Comparison of ENCODE assay signal across 18 cellular contexts in the genomic region with DNA sequence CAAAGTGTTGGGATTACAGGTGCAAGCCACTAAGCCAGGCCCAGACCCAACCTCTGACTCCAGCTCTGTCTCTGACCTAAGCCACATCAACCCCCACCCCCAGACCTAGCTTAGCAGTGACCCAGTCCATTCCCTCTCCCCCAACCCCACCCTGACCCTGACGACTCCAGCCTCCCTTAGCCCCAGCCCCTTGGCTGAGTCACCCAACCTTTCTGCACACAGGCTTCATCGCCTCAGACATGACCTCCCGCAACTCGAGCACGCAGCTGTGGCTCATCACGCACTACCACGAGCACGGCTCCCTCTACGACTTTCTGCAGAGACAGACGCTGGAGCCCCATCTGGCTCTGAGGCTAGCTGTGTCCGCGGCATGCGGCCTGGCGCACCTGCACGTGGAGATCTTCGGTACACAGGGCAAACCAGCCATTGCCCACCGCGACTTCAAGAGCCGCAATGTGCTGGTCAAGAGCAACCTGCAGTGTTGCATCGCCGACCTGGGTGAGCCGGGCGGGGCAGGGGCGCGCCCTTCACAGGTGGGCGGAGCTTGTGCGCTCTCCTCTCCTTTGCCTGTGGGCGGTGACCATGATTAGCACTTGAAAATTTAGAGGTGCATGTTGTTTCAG. TPM values are rescaled to one million over a fixed set of nuclear protein-coding genes. Genes with fewer than 3 reads are reported as not detected.
DNase-seq lines count a peak whose midpoint lies in the region; ATAC-seq and TF ChIP-seq lines count a peak whose summit lies in the region.
"Had no signal": no experiment of that assay in that cellular context is flagged by ENCODE, and none has a peak within 500 bp of the region (broad histone marks: within the 10 kb centered on the region; RNA-seq: fewer than 3 reads in every experiment).

No MANE protein-coding gene starts in this region.

- H3K36me3 ChIP-seq in gastroesophageal sphincter, result peaks cover 0 to 36% of the 10 kb centered on the region in 2 donors
- H3K36me3 ChIP-seq: BLaER1 had no signal

- no peak overlapping the region for H3K4me3 Mint-ChIP-seq in activated CD4-positive, alpha-beta T cell treated with anti-CD3 and anti-CD28 coated beads, Interleukin-2, amount 10 ng/mL, durations not matched to agents 7 days and 5 days
- no peak overlapping the region for H3K4me3 Mint-ChIP-seq in H9
- H3K4me3 Mint-ChIP-seq in endothelial cell (ENCODE audit: unreplicated experiment), result peak overlapping the region; percentile 51
- H3K4me3 Mint-ChIP-seq: CD8-positive, alpha-beta memory T cell had no signal

- H3K36me3 Mint-ChIP-seq in activated CD4-positive, alpha-beta T cell treated with anti-CD3 and anti-CD28 coated beads, Interleukin-2, amount 10 ng/mL, durations not matched to agents 7 days and 5 days (ENCODE audit: low read depth), result no peaks in the 10 kb centered on the region
- H3K36me3 Mint-ChIP-seq in H9 (ENCODE audit: insufficient read depth in 1 of 3, low read depth in 3 of 3) (no peaks in the 10 kb centered on the region), endothelial cell (ENCODE audit: low read depth, unreplicated experiment) (peaks cover 48% of the 10 kb centered on the region)

- H3K4ac ChIP-seq in H9 (ENCODE audit: low read depth, low read length), result no peak overlapping the region

- no peak overlapping the region for H2AFZ ChIP-seq in H9 (ENCODE audit: low read length)

- H3K4me3 ChIP-seq in gastroesophageal sphincter, result no peak overlapping the region
- H3K4me3 ChIP-seq: BLaER1 had no signal

- no peaks in the 10 kb centered on the region for H3K79me1 ChIP-seq in H9 (ENCODE audit: insufficient read depth, low read depth, low read length, poor library complexity, severe bottlenecking)

- H4K20me1 ChIP-seq in H9 (ENCODE audit: control insufficient read depth, insufficient read depth, insufficient read length), result no peaks in the 10 kb centered on the region
- H4K20me1 ChIP-seq: BLaER1 had no signal

- no peak overlapping the region for H2BK20ac ChIP-seq in H9 (ENCODE audit: low read depth, low read length, poor library complexity, severe bottlenecking)

- CTCF ChIA-PET in activated CD4-positive, alpha-beta T cell treated with anti-CD3 and anti-CD28 coated beads, Interleukin-2, amount 10 ng/mL, durations not matched to agents 7 days and 5 days (lab: Charles Lee), result interaction anchor here (1.1 kb wide), 1 partner anchor 56 kb away, joined by 3 read pairs; no protein-coding TSS in a partner anchor

- no peak overlapping the region for H4K8ac ChIP-seq in H9 (replicated peaks; ENCODE audit: insufficient read length, low read depth, low read length)

- H3K9ac ChIP-seq in H9 (ENCODE audit: extremely low read depth, insufficient read length, low read length), result no peak overlapping the region
- H3K9ac ChIP-seq: BLaER1 had no signal

- no peak overlapping the region for H2BK15ac ChIP-seq in H9 (ENCODE audit: low read depth, low read length)

- no peaks in the 10 kb centered on the region for H3K4me1 Mint-ChIP-seq in activated CD4-positive, alpha-beta T cell treated with anti-CD3 and anti-CD28 coated beads, Interleukin-2, amount 10 ng/mL, durations not matched to agents 7 days and 5 days
- H3K4me1 Mint-ChIP-seq in H9 (peaks cover 13 to 25% of the 10 kb centered on the region in 2 experiments), endothelial cell (ENCODE audit: unreplicated experiment) (peaks cover 58% of the 10 kb centered on the region)
- H3K4me1 Mint-ChIP-seq: CD8-positive, alpha-beta memory T cell had no signal

- H3K27ac Mint-ChIP-seq in activated CD4-positive, alpha-beta T cell treated with anti-CD3 and anti-CD28 coated beads, Interleukin-2, amount 10 ng/mL, durations not matched to agents 7 days and 5 days, result peak overlapping the region; percentile 54
- H3K27ac Mint-ChIP-seq in H9, result no peak overlapping the region
- H3K27ac Mint-ChIP-seq in endothelial cell (ENCODE audit: unreplicated experiment), result no peak overlapping the region
- H3K27ac Mint-ChIP-seq: CD8-positive, alpha-beta memory T cell had no signal

- H3K27ac ChIP-seq in H9 (ENCODE audit: insufficient read length, low read depth, low read length), result no peak overlapping the region
- H3K27ac ChIP-seq in gastroesophageal sphincter, result no peak overlapping the region
- H3K27ac ChIP-seq: BLaER1, RWPE1 had no signal

- TF ChIP-seq POLR2A in gastroesophageal sphincter (IDR thresholded peaks at IDR 0.05), result no peak

- no peak overlapping the region for H3T11ph ChIP-seq in H9 (ENCODE audit: low read length)

- H4K5ac ChIP-seq in H9 (ENCODE audit: insufficient read length, low read depth, low read length), result no peak overlapping the region

- POLR2A ChIA-PET in activated CD4-positive, alpha-beta T cell treated with anti-CD3 and anti-CD28 coated beads, Interleukin-2, amount 10 ng/mL, durations not matched to agents 7 days and 5 days (lab: Charles Lee), result no interaction called here

- TF ChIP-seq EP300 in gastroesophageal sphincter (IDR thresholded peaks at IDR 0.05), result no peak

- H3K4me1 ChIP-seq in H9 (ENCODE audit: insufficient read depth, low read length) (no peaks in the 10 kb centered on the region), gastroesophageal sphincter (peaks cover 0 to 57% (median 35%) of the 10 kb centered on the region in 3 donors)

- H3K14ac ChIP-seq in H9 (ENCODE audit: insufficient read depth, low read length), result peak overlapping the region; percentile 4; the same call in 1 of the 2 replicates

- no peak overlapping the region for H2BK120ac ChIP-seq in H9 (ENCODE audit: low read depth, low read length, poor library complexity, severe bottlenecking)

- H3K9me3 ChIP-seq in H9 (ENCODE audit: control insufficient read depth, low read depth, low read length) (no peaks in the 10 kb centered on the region), gastroesophageal sphincter (no peaks in the 10 kb centered on the region)
- H3K9me3 ChIP-seq: BLaER1 had no signal

- no peak overlapping the region for H2AK5ac ChIP-seq in H9 (ENCODE audit: insufficient read length, low read length)

- intact Hi-C loops in sciatic nerve (cut with DNase I), result no loop called here

- H3K18ac ChIP-seq in H9 (ENCODE audit: insufficient read length, low read depth, low read length), result peak overlapping the region; percentile 0

- WGBS in H9 (ENCODE audit: extremely low coverage, insufficient read length, low lambda C conversion rate), result no CpG with 5 or more reads among the region's 28 CpGs
- WGBS in gastroesophageal sphincter (ENCODE audit: low coverage in 1 of 2), 2 donors, result 68 to 89% methylated on average over 4 to 9 of the region's 28 CpGs

- no peak overlapping the region for H3K4me2 ChIP-seq in H9 (ENCODE audit: insufficient read depth, insufficient read length, low read length)
- H3K4me2 ChIP-seq: BLaER1 had no signal

- TF ChIP-seq CTCF in H9 (conservative IDR thresholded peaks at IDR 0.05) (no peak), endothelial cell (IDR thresholded peaks at IDR 0.05; ENCODE audit: unreplicated experiment) (no peak), gastroesophageal sphincter (IDR thresholded peaks at IDR 0.05) (no peak)

- ATAC-seq in sciatic nerve, result no peak
- no peak for ATAC-seq in gastroesophageal sphincter
- no peak for ATAC-seq in GM21737 (IDR thresholded peaks at IDR 0.05; ENCODE audit: unreplicated experiment)
- ATAC-seq: PC-3 had no signal

- no peak overlapping the region for H3K56ac ChIP-seq in H9 (ENCODE audit: insufficient read length, low read depth, low read length)

- no peak overlapping the region for H4K91ac ChIP-seq in H9 (ENCODE audit: insufficient read length, low read depth, low read length)

- no peaks in the 10 kb centered on the region for H3K79me2 ChIP-seq in H9 (ENCODE audit: insufficient read depth, low read length)

- no peak for DNase-seq in activated CD4-positive, alpha-beta T cell treated with anti-CD3 and anti-CD28 coated beads, Interleukin-2, amount 10 ng/mL, durations not matched to agents 7 days and 5 days
- no peak for DNase-seq in activated CD4-positive, alpha-beta T cell treated with anti-CD3 and anti-CD28 coated beads, Interleukin-2, amount 50 U/mL, for 4 hours
- DNase-seq in H9, result peak; percentile 79
- no peak for DNase-seq in endothelial cell (ENCODE audit: low spot score)
- peak; percentile 56 for DNase-seq in sciatic nerve (ENCODE audit: low spot score)
- no peak for DNase-seq in T-helper 1 cell
- DNase-seq: CD8-positive, alpha-beta memory T cell; IMR-90; NCI-H187; NCI-H526 treated with DMSO at 0.1 percent for 48 hours; PC-3 had no signal

- no peak overlapping the region for H2BK12ac ChIP-seq in H9 (ENCODE audit: insufficient read length, low read depth, low read length)

- no peaks in the 10 kb centered on the region for H3K27me3 ChIP-seq in H9 (ENCODE audit: insufficient read depth, low read length)
- H3K27me3 ChIP-seq in gastroesophageal sphincter, result peaks cover 41% of the 10 kb centered on the region
- H3K27me3 ChIP-seq: BLaER1 had no signal

- no peaks in the 10 kb centered on the region for H3K9me3 Mint-ChIP-seq in activated CD4-positive, alpha-beta T cell treated with anti-CD3 and anti-CD28 coated beads, Interleukin-2, amount 10 ng/mL, durations not matched to agents 7 days and 5 days
- no peaks in the 10 kb centered on the region for H3K9me3 Mint-ChIP-seq in H9
- H3K9me3 Mint-ChIP-seq in endothelial cell (ENCODE audit: unreplicated experiment), result no peaks in the 10 kb centered on the region
- H3K9me3 Mint-ChIP-seq: CD8-positive, alpha-beta memory T cell had no signal

- peaks cover 8% of the 10 kb centered on the region for H3K27me3 Mint-ChIP-seq in activated CD4-positive, alpha-beta T cell treated with anti-CD3 and anti-CD28 coated beads, Interleukin-2, amount 10 ng/mL, durations not matched to agents 7 days and 5 days
- peaks cover 18% of the 10 kb centered on the region for H3K27me3 Mint-ChIP-seq in H9 (ENCODE audit: low read depth)
- H3K27me3 Mint-ChIP-seq in endothelial cell (ENCODE audit: unreplicated experiment), result peaks cover 24% of the 10 kb centered on the region

- no peak overlapping the region for H3K23ac ChIP-seq in H9 (ENCODE audit: insufficient read length, low read depth, low read length)

- no peaks in the 10 kb centered on the region for H3K23me2 ChIP-seq in H9 (ENCODE audit: insufficient read length, low read depth, low read length, poor library complexity, severe bottlenecking)

- H2BK5ac ChIP-seq in H9 (ENCODE audit: insufficient read length, low read length), result no peak overlapping the region

RNA-seq across cellular contexts. Expression of a gene that starts 7.8 kb away (rescaled TPM):
- total RNA-seq in activated CD4-positive, alpha-beta T cell treated with anti-CD3 and anti-CD28 coated beads, Interleukin-2, amount 10 ng/mL, durations not matched to agents 7 days and 5 days, result not detected
- total RNA-seq in H9 (2021) (not detected in 2 replicates), endothelial cell (ENCODE audit: unreplicated experiment) (395 TPM), sciatic nerve (57.6 TPM), gastroesophageal sphincter (100 to 1,000 TPM in 3 of 4 donors, 10 to 100 TPM in 1; 77.4 to 133 (median 118) TPM)
- total RNA-seq: PC-3, SK-MEL-5 had no signal

RNA-seq across cellular contexts. Expression of a gene that starts 27.2 kb away (rescaled TPM):
- not detected for total RNA-seq in activated CD4-positive, alpha-beta T cell treated with anti-CD3 and anti-CD28 coated beads, Interleukin-2, amount 10 ng/mL, durations not matched to agents 7 days and 5 days
- total RNA-seq in H9 (2021) (0.61 and 0.81 TPM in 2 replicates), endothelial cell (ENCODE audit: unreplicated experiment) (0.31 TPM), sciatic nerve (0.76 TPM), gastroesophageal sphincter (not detected)
- total RNA-seq: CD8-positive, alpha-beta memory T cell; HT1080; LHCN-M2; PC-3; SK-MEL-5 had no signal

RNA-seq across cellular contexts. Expression of a gene that starts 36.4 kb away (rescaled TPM):
- total RNA-seq in activated CD4-positive, alpha-beta T cell treated with anti-CD3 and anti-CD28 coated beads, Interleukin-2, amount 10 ng/mL, durations not matched to agents 7 days and 5 days, result 1 to 10 TPM; 5.5 to 5.7 TPM
- total RNA-seq in H9 (2021) (15.6 and 16.3 TPM in 2 replicates), endothelial cell (ENCODE audit: unreplicated experiment) (30.5 TPM), sciatic nerve (23.9 TPM), gastroesophageal sphincter (10 to 100 TPM in 2 of 4 donors, 1 to 10 TPM in 2; 6.5 to 17.9 (median 10.5) TPM)

Comparison
In these comparisons a context has a peak if more than half of its experiments do, and no peak if none do; other contexts are left out.
1. DNase-seq: peak in H9 (single experiment) and sciatic nerve (single experiment); none in activated CD4-positive, alpha-beta T cell treated with anti-CD3 and anti-CD28 coated beads, Interleukin-2, amount 10 ng/mL, durations not matched to agents 7 days and 5 days (single experiment), activated CD4-positive, alpha-beta T cell treated with anti-CD3 and anti-CD28 coated beads, Interleukin-2, amount 50 U/mL, for 4 hours (0 of 2), endothelial cell (single experiment) and T-helper 1 cell (0 of 5).
2. RNA of a gene that starts 7.8 kb away (total RNA-seq): 395 TPM in endothelial cell (single experiment), 77.4 to 133 TPM in gastroesophageal sphincter and 57.6 TPM in sciatic nerve (single experiment); not detected in H9 and not detected in activated CD4-positive, alpha-beta T cell treated with anti-CD3 and anti-CD28 coated beads, Interleukin-2, amount 10 ng/mL, durations not matched to agents 7 days and 5 days; every median in the first group is over 10 times any median in the second.